ENCODE assay signal across 8 cellular contexts in genomic region chr3:151228291-151229125, GRCh38. TPM values are rescaled to one million over a fixed set of nuclear protein-coding genes. Genes with fewer than 3 reads are reported as not detected.
DNase-seq lines count a peak whose midpoint lies in the region; ATAC-seq, FAIRE-seq and TF ChIP-seq lines count a peak whose summit lies in the region.

No MANE protein-coding gene starts in this region.

- peaks cover 2% of the 10 kb centered on the region for H3K36me3 Mint-ChIP-seq in activated CD8-positive, alpha-beta T cell treated with anti-CD3 and anti-CD28 coated beads for 36 hours (ENCODE audit: low read depth)
- H3K36me3 Mint-ChIP-seq in naive thymus-derived CD8-positive, alpha-beta T cell: no peaks in the 10 kb centered on the region

- peaks cover 64% of the 10 kb centered on the region for H3K4me1 Mint-ChIP-seq in activated CD8-positive, alpha-beta T cell treated with anti-CD3 and anti-CD28 coated beads for 36 hours (ENCODE audit: low read depth)
- H3K4me1 Mint-ChIP-seq in naive thymus-derived CD8-positive, alpha-beta T cell: peaks cover 22 to 56% (median 44%) of the 10 kb centered on the region in 4 donors

- no peaks in the 10 kb centered on the region for H3K27me3 Mint-ChIP-seq in activated CD8-positive, alpha-beta T cell treated with anti-CD3 and anti-CD28 coated beads for 36 hours
- H3K27me3 Mint-ChIP-seq in naive thymus-derived CD8-positive, alpha-beta T cell: no peaks in the 10 kb centered on the region

- no peaks in the 10 kb centered on the region for H3K27me3 ChIP-seq in right atrium auricular region
- H3K27me3 ChIP-seq in upper lobe of left lung: no peaks in the 10 kb centered on the region

- peak overlapping the region; percentile 92 for H3K27ac Mint-ChIP-seq in activated CD8-positive, alpha-beta T cell treated with anti-CD3 and anti-CD28 coated beads for 36 hours
- H3K27ac Mint-ChIP-seq in naive thymus-derived CD8-positive, alpha-beta T cell: peak overlapping the region in 3 of 10 donors; percentile 31 to 51 (median 48)

- no peak for TF ChIP-seq POLR2A in H54 (IDR thresholded peaks at IDR 0.05; ENCODE audit: low read depth, low read length)
- TF ChIP-seq POLR2A in upper lobe of left lung (IDR thresholded peaks at IDR 0.05): no peak

- TF ChIP-seq EP300 in upper lobe of left lung (IDR thresholded peaks at IDR 0.05): no peak

- TF ChIP-seq CTCF in activated CD8-positive, alpha-beta T cell treated with anti-CD3 and anti-CD28 coated beads for 36 hours (IDR thresholded peaks at IDR 0.05): no peak
- TF ChIP-seq CTCF in right atrium auricular region (IDR thresholded peaks at IDR 0.05) (no peak), upper lobe of left lung (IDR thresholded peaks at IDR 0.05) (no peak)

- POLR2A ChIA-PET in activated CD8-positive, alpha-beta T cell treated with anti-CD3 and anti-CD28 coated beads for 36 hours (lab: Charles Lee): interaction anchor here (0.7 to 4.0 kb wide), 11 partner anchors 18 to 608 kb away, joined by 3 to 39 read pairs (median 3); partner anchors contain the start of genes GPR171 and P2RY14
- POLR2A ChIA-PET in naive thymus-derived CD8-positive, alpha-beta T cell (lab: Charles Lee): interaction anchor here (1.1 kb wide), 1 partner anchor 49 kb away, joined by 3 read pairs; no protein-coding TSS in a partner anchor

- H3K4me3 Mint-ChIP-seq in activated CD8-positive, alpha-beta T cell treated with anti-CD3 and anti-CD28 coated beads for 36 hours: peak overlapping the region; percentile 28
- no peak overlapping the region for H3K4me3 Mint-ChIP-seq in naive thymus-derived CD8-positive, alpha-beta T cell

- intact Hi-C loops in activated CD8-positive, alpha-beta T cell treated with anti-CD3 and anti-CD28 coated beads for 36 hours (cut with micrococcal nuclease): loop anchor here (1.0 kb wide), 1 partner anchor 55 kb away; no protein-coding TSS in a partner anchor

- no peaks in the 10 kb centered on the region for H3K36me3 ChIP-seq in right atrium auricular region
- H3K36me3 ChIP-seq in upper lobe of left lung: no peaks in the 10 kb centered on the region

- H3K27ac ChIP-seq in right atrium auricular region (peak overlapping the region; percentile 20 to 42), upper lobe of left lung (peak overlapping the region in 1 of 4 donors; percentile 3)

- H3K9me3 ChIP-seq in right atrium auricular region (no peaks in the 10 kb centered on the region), upper lobe of left lung (no peaks in the 10 kb centered on the region)

- ATAC-seq in GM21529 (IDR thresholded peaks at IDR 0.05; ENCODE audit: unreplicated experiment): peak; percentile 3
- no peak for ATAC-seq in activated CD8-positive, alpha-beta T cell treated with anti-CD3 and anti-CD28 coated beads for 36 hours
- ATAC-seq in naive thymus-derived CD8-positive, alpha-beta T cell: no peak
- ATAC-seq in upper lobe of left lung (ENCODE audit: low FRiP score in 2 of 2): no peak

- no peaks in the 10 kb centered on the region for H3K9me3 Mint-ChIP-seq in activated CD8-positive, alpha-beta T cell treated with anti-CD3 and anti-CD28 coated beads for 36 hours
- no peaks in the 10 kb centered on the region for H3K9me3 Mint-ChIP-seq in naive thymus-derived CD8-positive, alpha-beta T cell

- CTCF ChIA-PET in activated CD8-positive, alpha-beta T cell treated with anti-CD3 and anti-CD28 coated beads for 36 hours (lab: Charles Lee): interaction anchor here (0.5 to 8.5 kb wide), 41 partner anchors 7 to 611 kb away, joined by 3 to 254 read pairs (median 4); partner anchors contain the start of genes GPR171, GPR87 and P2RY14

- FAIRE-seq in H54 (lab: Jason Lieb, UNC): no peak

- H3K4me3 ChIP-seq in right atrium auricular region (no peak overlapping the region), upper lobe of left lung (no peak overlapping the region)

- peak; percentile 79 for DNase-seq in AG08395 (ENCODE audit: low spot score)
- no peak for DNase-seq in activated CD8-positive, alpha-beta T cell treated with anti-CD3 and anti-CD28 coated beads for 36 hours
- DNase-seq in right atrium auricular region (ENCODE audit: low spot score): no peak
- no peak for DNase-seq in NCI-H187 (lab: John Stamatoyannopoulos, UW)
- no peak for DNase-seq in naive thymus-derived CD8-positive, alpha-beta T cell
- DNase-seq in H54 (ENCODE audit: insufficient read length, low spot score): no peak
- no peak for DNase-seq in upper lobe of left lung

- 87 to 91% methylated on average over 4 of the region's 4 CpGs for WGBS in upper lobe of left lung, 2 donors

- H3K4me1 ChIP-seq in right atrium auricular region (peaks cover 0 to 16% of the 10 kb centered on the region in 2 donors), upper lobe of left lung (peaks cover 4 to 10% (median 9%) of the 10 kb centered on the region in 4 donors)

RNA-seq across cellular contexts. Expression of gene GPR171, which starts 25.5 kb away (rescaled TPM):
- 100 to 1,000 TPM in 1 of 2 experiments, 10 to 100 TPM in 1; 91.8 to 101 TPM for total RNA-seq in activated CD8-positive, alpha-beta T cell treated with anti-CD3 and anti-CD28 coated beads for 36 hours
- total RNA-seq in right atrium auricular region: under 1 TPM; 0.37 to 0.39 TPM
- 10 to 100 TPM; 35.5 to 39.3 TPM for total RNA-seq in naive thymus-derived CD8-positive, alpha-beta T cell
- 100 to 1,000 TPM in 2 of 3 donors, 10 to 100 TPM in 1; 69.3 to 123 (median 108) TPM for polyA plus RNA-seq in naive thymus-derived CD8-positive, alpha-beta T cell
- 1 to 10 TPM; 1.0 to 6.6 (median 2.8) TPM for total RNA-seq in upper lobe of left lung

RNA-seq across cellular contexts. Expression of gene P2RY14, which starts 49.8 kb away (rescaled TPM):
- total RNA-seq in activated CD8-positive, alpha-beta T cell treated with anti-CD3 and anti-CD28 coated beads for 36 hours: under 1 TPM; 0.51 to 0.70 TPM
- total RNA-seq in right atrium auricular region (1 to 10 TPM; 1.3 to 3.6 TPM), upper lobe of left lung (1 to 10 TPM; 1.7 to 6.2 (median 3.9) TPM)
- total RNA-seq in naive thymus-derived CD8-positive, alpha-beta T cell: under 1 TPM in 1 of 2 experiments, not detected in 1; 0.21 TPM
- polyA plus RNA-seq in naive thymus-derived CD8-positive, alpha-beta T cell: not detected

Comparison
In these comparisons a context has a peak if more than half of its experiments do, and no peak if none do; other contexts are left out.
1. RNA of gene GPR171, which starts 25.5 kb away (total RNA-seq): 91.8 to 101 TPM in activated CD8-positive, alpha-beta T cell treated with anti-CD3 and anti-CD28 coated beads for 36 hours and 35.5 to 39.3 TPM in naive thymus-derived CD8-positive, alpha-beta T cell; 1.0 to 6.6 TPM in upper lobe of left lung and 0.37 to 0.39 TPM in right atrium auricular region; every median in the first group is over 4 times any median in the second.